In genomic region chr14:75126679-75127473, GRCh38 we compare ENCODE assay signal across 8 cellular contexts. TPM values are rescaled to one million over a fixed set of nuclear protein-coding genes. Genes with fewer than 3 reads are reported as not detected.
A peak's percentile ranks its signal among the peaks of the same experiment; 100 is the strongest.
DNase-seq lines count a peak whose midpoint lies in the region; ATAC-seq and TF ChIP-seq lines count a peak whose summit lies in the region.

Gene NEK9 (minus strand): TSS chr14:75127048. CDS start chr14:75126921, 127 bp downstream.

- H3K9ac ChIP-seq in liver (ENCODE audit: low read depth in 1 of 2, low read length in 2 of 2), result peak within 1 kb of the TSS; percentile 95 to 99

- peaks cover 47% of the 10 kb centered on the region for H3K4me1 Mint-ChIP-seq in dendritic cell treated with granulocyte-macrophage colony-stimulating factor and Interleukin-4, amounts not matched to agents 40 ng/mL and 50 ng/mL, for 4 days (ENCODE audit: low read depth)

- peak within 1 kb of the TSS; percentile 72 for H3K4me3 ChIP-seq in BJ (ENCODE audit: low read depth, low read length)
- H3K4me3 ChIP-seq in liver (ENCODE audit: low read depth in 1 of 3, low read length in 3 of 3), result peak within 1 kb of the TSS; percentile 86 to 100 (median 92)

- H3K36me3 ChIP-seq in BJ (ENCODE audit: control insufficient read depth, insufficient read depth, low read length), result no peaks in the 10 kb centered on the region
- H3K36me3 ChIP-seq in liver (ENCODE audit: control insufficient read depth in 4 of 4, insufficient read depth in 3 of 4, low read depth in 1 of 4, low read length in 3 of 4), result peaks cover 0 to 3% (median under 1%) of the 10 kb centered on the region in 4 donors

- H3K36me3 Mint-ChIP-seq in dendritic cell treated with granulocyte-macrophage colony-stimulating factor and Interleukin-4, amounts not matched to agents 40 ng/mL and 50 ng/mL, for 4 days (ENCODE audit: low read depth), result peaks cover 42% of the 10 kb centered on the region

- CTCF ChIA-PET in BJ (lab: Yijun Ruan, JAX), result interaction anchor here (0.7 to 9.3 kb wide), 5 partner anchors 39 to 177 kb away, joined by 3 to 118 read pairs (median 10); no protein-coding TSS in a partner anchor

- H3K9me3 Mint-ChIP-seq in dendritic cell treated with granulocyte-macrophage colony-stimulating factor and Interleukin-4, amounts not matched to agents 40 ng/mL and 50 ng/mL, for 4 days, result no peaks in the 10 kb centered on the region

- TF ChIP-seq CTCF in BJ (IDR thresholded peaks at IDR 0.05; ENCODE audit: insufficient read depth, low read depth, low read length) (no peak), liver (IDR thresholded peaks at IDR 0.05; ENCODE audit: low read depth, low read length, missing input control) (no peak)

- WGBS in liver, result under 1% methylated on average over 76 of the region's 76 CpGs

- no peaks in the 10 kb centered on the region for H3K27me3 Mint-ChIP-seq in dendritic cell treated with granulocyte-macrophage colony-stimulating factor and Interleukin-4, amounts not matched to agents 40 ng/mL and 50 ng/mL, for 4 days

- peak within 1 kb of the TSS; percentile 80 for H3K4me3 Mint-ChIP-seq in dendritic cell treated with granulocyte-macrophage colony-stimulating factor and Interleukin-4, amounts not matched to agents 40 ng/mL and 50 ng/mL, for 4 days

- DNase-seq in BJ (ENCODE audit: low read depth) (no peak), NCI-H69 (lab: John Stamatoyannopoulos, UW) (peak; percentile 95)
- peak; percentile 84 to 85 for DNase-seq in activated CD4-positive, alpha-beta T cell treated with anti-CD3 and anti-CD28 coated beads, Interleukin-2, amount 50 U/mL, for 24 hours (ENCODE audit: low read depth in 1 of 2, low spot score in 1 of 2)
- DNase-seq in stimulated activated CD4-positive, alpha-beta T cell treated with anti-CD3 and anti-CD28 coated beads, Interleukin-4, amount 100 ng/mL, for 24 hours, result peak; percentile 93

- no peaks in the 10 kb centered on the region for H3K9me3 ChIP-seq in liver (ENCODE audit: control insufficient read depth in 4 of 4, low read length in 3 of 4)

- H3K27me3 ChIP-seq in BJ (ENCODE audit: control insufficient read depth, insufficient read depth, low read length) (no peaks in the 10 kb centered on the region), liver (ENCODE audit: control insufficient read depth in 4 of 4, insufficient read depth in 4 of 4, low read length in 3 of 4) (no peaks in the 10 kb centered on the region)

- intact Hi-C loops in dendritic cell treated with granulocyte-macrophage colony-stimulating factor and Interleukin-4, amounts not matched to agents 40 ng/mL and 50 ng/mL, for 4 days (cut with micrococcal nuclease), result no loop called here

- POLR2A ChIA-PET in BJ (lab: Charles Lee), result interaction anchor here (0.6 kb wide), 1 partner anchor 179 kb away, joined by 3 read pairs; no protein-coding TSS in a partner anchor

- H3K27ac Mint-ChIP-seq in dendritic cell treated with granulocyte-macrophage colony-stimulating factor and Interleukin-4, amounts not matched to agents 40 ng/mL and 50 ng/mL, for 4 days, result peak within 1 kb of the TSS; percentile 96

- ATAC-seq in GM19324 (IDR thresholded peaks at IDR 0.05; ENCODE audit: low FRiP score, unreplicated experiment) (peak; percentile 85), HG03469 (IDR thresholded peaks at IDR 0.05; ENCODE audit: unreplicated experiment) (peak; percentile 58)

- H3K27ac ChIP-seq in liver (ENCODE audit: low read depth in 1 of 2, low read length in 2 of 2), result peak within 1 kb of the TSS; percentile 92 to 98

- TF ChIP-seq RAD21 in liver (IDR thresholded peaks at IDR 0.05), result peak; percentile 42 to 50

- peaks cover 2 to 29% (median 15%) of the 10 kb centered on the region in 4 donors for H3K4me1 ChIP-seq in liver (ENCODE audit: control insufficient read depth in 4 of 4, insufficient read depth in 4 of 4, low read length in 3 of 4)

TF ChIP-seq in liver, 16 proteins besides CTCF, POLR2A, EP300 and RAD21:
- no peak for TF ChIP-seq HNF4G (IDR thresholded peaks at IDR 0.05)
- peak; percentile 92 to 97 for TF ChIP-seq GABPA (IDR thresholded peaks at IDR 0.05 in 1 of 2, conservative IDR thresholded peaks at IDR 0.05 in 1 of 2)
- TF ChIP-seq SP1 (IDR thresholded peaks at IDR 0.05), result peak; percentile 23
- TF ChIP-seq JUND (IDR thresholded peaks at IDR 0.05), result no peak
- no peak for TF ChIP-seq EGR1 (IDR thresholded peaks at IDR 0.05; ENCODE audit: low read depth in 2 of 2)
- TF ChIP-seq ATF3 (IDR thresholded peaks at IDR 0.05), result no peak
- TF ChIP-seq MAX (IDR thresholded peaks at IDR 0.05), result peak; percentile 30
- TF ChIP-seq YY1 (IDR thresholded peaks at IDR 0.05), result peak; percentile 92
- peak; percentile 34 to 56 for TF ChIP-seq HNF4A (conservative IDR thresholded peaks at IDR 0.05)
- peak in 1 of 2 donors; percentile 70 for TF ChIP-seq RXRA (IDR thresholded peaks at IDR 0.05)
- TF ChIP-seq REST (IDR thresholded peaks at IDR 0.05), result peak; percentile 74
- TF ChIP-seq FOXA2 (IDR thresholded peaks at IDR 0.05), result no peak
- peak; percentile 53 for TF ChIP-seq NR2F2 (IDR thresholded peaks at IDR 0.05)
- TF ChIP-seq TAF1 (conservative IDR thresholded peaks at IDR 0.05), result no peak
- no peak for TF ChIP-seq ZBTB33 (IDR thresholded peaks at IDR 0.05)
- TF ChIP-seq FOXA1 (IDR thresholded peaks at IDR 0.05), result no peak

RNA-seq across cellular contexts. Expression of gene NEK9, which starts in this region (rescaled TPM):
- polyA plus RNA-seq in BJ (2011; rRNA removed), result 38.1 and 53.4 TPM in 2 replicates
- 36.4 and 38.5 TPM in 2 replicates for polyA minus RNA-seq in BJ (2011; rRNA and poly(A)+ RNA removed)
- total RNA-seq in liver, result 10 to 100 TPM; 35.2 to 46.0 TPM
- polyA plus RNA-seq in liver, result 10 to 100 TPM; 13.4 to 24.3 TPM
